ENCODE assay signal across 1 cellular context in the genomic region with DNA sequence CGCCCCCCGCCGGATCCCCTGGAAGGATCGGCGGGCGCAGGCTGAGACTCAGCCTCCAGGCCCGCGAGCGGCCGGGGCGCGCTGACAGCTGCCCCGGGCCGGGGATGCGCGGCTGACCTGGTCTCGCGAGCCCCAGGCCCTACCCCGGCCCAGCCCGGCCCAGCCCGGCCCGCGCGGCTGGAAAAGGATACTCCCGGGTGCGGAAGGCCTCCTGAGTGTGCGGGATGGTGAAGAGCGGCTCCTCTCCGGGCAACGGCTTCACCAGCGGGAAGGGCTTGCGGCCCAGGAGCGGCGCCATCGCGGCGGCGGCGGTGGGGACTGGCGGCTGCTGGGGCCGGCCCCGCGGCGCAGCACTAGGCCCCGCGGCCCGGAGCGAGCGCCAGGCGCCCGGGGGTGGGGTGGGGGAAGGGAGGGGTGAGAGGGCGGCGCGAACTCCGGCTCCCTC.
A peak's percentile ranks its signal among the peaks of the same experiment; 100 is the strongest.
TF ChIP-seq lines count a peak whose summit lies in the region.

No MANE protein-coding gene starts in this region.

TF ChIP-seq in GM12878, 131 proteins besides CTCF, POLR2A, EP300 and RAD21 (continued from another document):
- TF ChIP-seq SREBF1 (IDR thresholded peaks at IDR 0.05; ENCODE audit: low read length) (no peak), RBBP5 (conservative IDR thresholded peaks at IDR 0.05) (no peak), BRCA1 (IDR thresholded peaks at IDR 0.05; ENCODE audit: low read depth, low read length) (peak; percentile 50; the same call in 1 of the 2 replicates), CHD1 (IDR thresholded peaks at IDR 0.05; ENCODE audit: low read depth, low read length) (0 out of 2 replicates have a peak, but pooled peaks have one; percentile 56), KAT2A (conservative IDR thresholded peaks at IDR 0.05; ENCODE audit: control insufficient read depth, low read depth, low read length) (no peak), EGR1 (IDR thresholded peaks at IDR 0.05; ENCODE audit: borderline replicate concordance in 1 of 2, low read depth in 2 of 2, low read length in 2 of 2) (peak in 1 of 2 experiments; percentile 63; a peak in 1 of 3 replicates), NR2C1 (IDR thresholded peaks at IDR 0.05) (no peak), GATAD2B (conservative IDR thresholded peaks at IDR 0.05; ENCODE audit: low read depth) (peak; percentile 83; the same call in 1 of the 2 replicates), NR2C2 (IDR thresholded peaks at IDR 0.05; ENCODE audit: borderline replicate concordance, control insufficient read depth, insufficient read length, low read depth) (no peak), MYC (IDR thresholded peaks at IDR 0.05; ENCODE audit: insufficient read depth, insufficient read length, insufficient replicate concordance, low read length, severe bottlenecking) (peak; percentile 48)
